27 cellular contexts compared by ENCODE assay signal in the genomic region with DNA sequence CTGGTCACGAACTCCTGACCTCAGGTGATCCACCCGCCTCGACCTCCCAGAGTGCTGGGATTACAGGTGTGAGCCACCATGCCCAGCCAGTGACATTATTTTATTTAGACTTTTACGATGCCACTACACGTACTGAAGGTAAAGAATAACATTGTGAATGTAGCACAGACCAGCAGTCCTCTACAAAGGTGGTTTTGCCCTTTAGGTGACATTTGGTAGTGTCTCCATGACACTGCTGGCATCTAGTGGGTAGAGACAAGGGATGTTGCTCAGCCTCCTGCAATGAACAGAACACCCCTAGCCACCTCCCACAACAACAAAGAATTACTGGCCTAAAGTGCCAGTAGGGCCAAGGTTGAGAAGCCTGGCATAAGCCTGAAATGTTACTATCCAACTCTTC.
DNase-seq lines count a peak whose midpoint lies in the region; ATAC-seq, FAIRE-seq and TF ChIP-seq lines count a peak whose summit lies in the region.
"Had no signal": no experiment of that assay in that cellular context is flagged by ENCODE, and none has a peak within 500 bp of the region (broad histone marks: within the 10 kb centered on the region; RNA-seq: fewer than 3 reads in every experiment).

No MANE protein-coding gene starts in this region.

- H3K36me3 Mint-ChIP-seq in activated CD4-positive, alpha-beta T cell treated with anti-CD3 and anti-CD28 coated beads for 36 hours (ENCODE audit: low read depth): no peaks in the 10 kb centered on the region
- H3K36me3 Mint-ChIP-seq: memory B cell had no signal

- no peak overlapping the region for H3K9ac ChIP-seq in BLaER1 treated with 17β-estradiol and CSF1 and Interleukin-3, amounts not matched to agents 10 nM and 100 nM

- POLR2A ChIA-PET in activated CD4-positive, alpha-beta T cell treated with anti-CD3 and anti-CD28 coated beads for 36 hours (lab: Charles Lee): no interaction called here

- no peaks in the 10 kb centered on the region for H3K27me3 Mint-ChIP-seq in activated CD4-positive, alpha-beta T cell treated with anti-CD3 and anti-CD28 coated beads for 36 hours
- H3K27me3 Mint-ChIP-seq: activated T-cell treated with anti-CD3 and anti-CD28 coated beads, Interleukin-2, amount 50 U/mL, for 24 hours; memory B cell; stimulated activated memory B cell treated with anti-CD40 and anti-IgM and Interleukin-4, amounts not matched to agents 10 μg/mL and 1 μg/mL and 100 μg/mL, for 72 hours had no signal

- no peak for TF ChIP-seq CTCF in BE2C (IDR thresholded peaks at IDR 0.05; ENCODE audit: low read depth, low read length)

- no peaks in the 10 kb centered on the region; a peak in 1 of 22 replicates for H3K27me3 ChIP-seq in BLaER1 treated with 17β-estradiol and CSF1 and Interleukin-3, amounts not matched to agents 10 nM and 100 nM
- H3K27me3 ChIP-seq in small intestine (ENCODE audit: control insufficient read depth in 2 of 2, insufficient read depth in 2 of 2, low read length in 2 of 2) (no peaks in the 10 kb centered on the region), BE2C (no peaks in the 10 kb centered on the region)
- H3K27me3 ChIP-seq: gastroesophageal sphincter, hepatocyte, SJSA1, suprapubic skin, upper lobe of left lung had no signal

- peaks cover 4% of the 10 kb centered on the region for H3K4me1 Mint-ChIP-seq in activated CD4-positive, alpha-beta T cell treated with anti-CD3 and anti-CD28 coated beads for 36 hours

- H3K4me3 ChIP-seq in BLaER1 treated with 17β-estradiol and CSF1 and Interleukin-3, amounts not matched to agents 10 nM and 100 nM: no peak overlapping the region; a peak in 1 of 20 replicates
- H3K4me3 ChIP-seq in small intestine (ENCODE audit: low read depth in 1 of 2, low read length in 2 of 2) (no peak overlapping the region), BE2C (ENCODE audit: low read depth, low read length) (no peak overlapping the region)
- H3K4me3 ChIP-seq: gastroesophageal sphincter, HAP-1, hepatocyte, SJSA1, suprapubic skin, upper lobe of left lung had no signal

- ATAC-seq in activated CD4-positive, alpha-beta T cell treated with anti-CD3 and anti-CD28 coated beads for 36 hours: peak; percentile 79
- ATAC-seq: gastroesophageal sphincter; stimulated activated memory B cell treated with anti-CD40 and anti-IgM and Interleukin-4, amounts not matched to agents 10 μg/mL and 1 μg/mL and 100 μg/mL, for 72 hours had no signal

- H3K27ac ChIP-seq in BLaER1 treated with 17β-estradiol and CSF1 and Interleukin-3, amounts not matched to agents 10 nM and 100 nM: peak overlapping the region in 3 of 11 experiments; percentile 11 to 30 (median 12); a peak in 1 of 22 replicates
- no peak overlapping the region for H3K27ac ChIP-seq in small intestine (ENCODE audit: low read depth in 1 of 2, low read length in 1 of 2)
- H3K27ac ChIP-seq: gastroesophageal sphincter, hepatocyte, HL-60, SJSA1, suprapubic skin, upper lobe of left lung, VCaP had no signal

- no peak overlapping the region for H3K27ac Mint-ChIP-seq in activated CD4-positive, alpha-beta T cell treated with anti-CD3 and anti-CD28 coated beads for 36 hours
- H3K27ac Mint-ChIP-seq: activated CD4-positive, alpha-beta T cell treated with anti-CD3 and anti-CD28 coated beads, Interleukin-2, amount 10 ng/mL, durations not matched to agents 7 days and 5 days; activated T-cell treated with anti-CD3 and anti-CD28 coated beads, Interleukin-2, amount 50 U/mL, for 24 hours; memory B cell had no signal

- H3K9me3 ChIP-seq in BLaER1 treated with 17β-estradiol and CSF1 and Interleukin-3, amounts not matched to agents 10 nM and 100 nM (replicated peaks in 1 of 11): peaks cover 0 to 7% (median 0%) of the 10 kb centered on the region in 11 experiments; a peak in 3 of 22 replicates
- H3K9me3 ChIP-seq in small intestine (ENCODE audit: control insufficient read depth, low read depth) (no peaks in the 10 kb centered on the region), BE2C (no peaks in the 10 kb centered on the region)
- H3K9me3 ChIP-seq: gastroesophageal sphincter, HAP-1, SJSA1, suprapubic skin, upper lobe of left lung had no signal

- WGBS in small intestine, 3 donors: 81 to 95% (median 90%) methylated on average over 5 of the region's 5 CpGs

- no peaks in the 10 kb centered on the region for H3K36me3 ChIP-seq in BLaER1 treated with 17β-estradiol and CSF1 and Interleukin-3, amounts not matched to agents 10 nM and 100 nM
- H3K36me3 ChIP-seq in small intestine (ENCODE audit: control insufficient read depth in 2 of 2, insufficient read depth in 2 of 2, low read length in 2 of 2) (no peaks in the 10 kb centered on the region), BE2C (no peaks in the 10 kb centered on the region)
- H3K36me3 ChIP-seq: SJSA1, suprapubic skin, upper lobe of left lung had no signal

- no peak for FAIRE-seq in small intestine (lab: Jason Lieb, UNC)
- FAIRE-seq: GM12892 had no signal

- CTCF ChIA-PET in activated CD4-positive, alpha-beta T cell treated with anti-CD3 and anti-CD28 coated beads for 36 hours (lab: Charles Lee): interaction anchor here (1.4 to 3.1 kb wide), 2 partner anchors 67 to 96 kb away, joined by 3 to 27 read pairs; no protein-coding TSS in a partner anchor

- in situ Hi-C loops in SK-MEL-5 (cut with HindIII; ENCODE audit: low pct_unique_long_range_greater_than_20kb, low sequenced_read_pairs): no loop called here

- intact Hi-C loops in activated CD4-positive, alpha-beta T cell treated with anti-CD3 and anti-CD28 coated beads for 36 hours (cut with DNase I, micrococcal nuclease): loop anchor here (2.0 kb wide), 3 partner anchors 97 to 165 kb away; a partner anchor contains a TSS

- no peak overlapping the region for H3K4me3 Mint-ChIP-seq in activated CD4-positive, alpha-beta T cell treated with anti-CD3 and anti-CD28 coated beads for 36 hours
- H3K4me3 Mint-ChIP-seq: activated CD4-positive, alpha-beta T cell treated with anti-CD3 and anti-CD28 coated beads, Interleukin-2, amount 10 ng/mL, durations not matched to agents 7 days and 5 days; activated T-cell treated with anti-CD3 and anti-CD28 coated beads, Interleukin-2, amount 50 U/mL, for 24 hours; memory B cell; stimulated activated memory B cell treated with anti-CD40 and anti-IgM and Interleukin-4, amounts not matched to agents 10 μg/mL and 1 μg/mL and 100 μg/mL, for 72 hours had no signal

- H3K9me3 Mint-ChIP-seq in activated CD4-positive, alpha-beta T cell treated with anti-CD3 and anti-CD28 coated beads for 36 hours (ENCODE audit: low read depth): no peaks in the 10 kb centered on the region
- H3K9me3 Mint-ChIP-seq: activated CD4-positive, alpha-beta T cell treated with anti-CD3 and anti-CD28 coated beads, Interleukin-2, amount 10 ng/mL, durations not matched to agents 7 days and 5 days; activated T-cell treated with anti-CD3 and anti-CD28 coated beads, Interleukin-2, amount 50 U/mL, for 24 hours; memory B cell had no signal

- no peaks in the 10 kb centered on the region for H4K20me1 ChIP-seq in BLaER1 treated with 17β-estradiol and CSF1 and Interleukin-3, amounts not matched to agents 10 nM and 100 nM

- H3K4me1 ChIP-seq in BLaER1 treated with 17β-estradiol and CSF1 and Interleukin-3, amounts not matched to agents 10 nM and 100 nM: peaks cover 18 to 31% (median 24%) of the 10 kb centered on the region in 10 experiments
- H3K4me1 ChIP-seq in small intestine (ENCODE audit: control insufficient read depth in 2 of 2, insufficient read depth in 1 of 2, low read depth in 1 of 2, low read length in 1 of 2) (peaks cover 0 to 2% of the 10 kb centered on the region in 2 donors), BE2C (no peaks in the 10 kb centered on the region)
- H3K4me1 ChIP-seq: HAP-1, SJSA1, suprapubic skin, upper lobe of left lung had no signal

- DNase-seq in activated CD4-positive, alpha-beta T cell treated with anti-CD3 and anti-CD28 coated beads for 36 hours: peak; percentile 17
- no peak for DNase-seq in activated CD4-positive, alpha-beta T cell treated with anti-CD3 and anti-CD28 coated beads for 4 hours
- DNase-seq in SK-MEL-5 (ENCODE audit: low read depth, low spot score) (peak; percentile 3), small intestine (peak; percentile 20), BE2C (no peak)
- no peak for DNase-seq in central memory CD4-positive, alpha-beta T cell
- DNase-seq: activated CD4-positive, alpha-beta T cell treated with anti-CD3 and anti-CD28 coated beads, Interleukin-2, amount 10 ng/mL, durations not matched to agents 7 days and 5 days; activated naive CD4-positive, alpha-beta T cell; activated T-cell treated with anti-CD3 and anti-CD28 coated beads, Interleukin-2, amount 50 U/mL, for 24 hours; AML-193; DMS153; NCI-H1417 treated with DMSO at 0.1 percent for 48 hours; NCI-H2081; NCI-H774; T1000 had no signal

- peak overlapping the region; percentile 40 to 71 (median 57); a peak in 21 of 22 replicates for H3K4me2 ChIP-seq in BLaER1 treated with 17β-estradiol and CSF1 and Interleukin-3, amounts not matched to agents 10 nM and 100 nM
- H3K4me2 ChIP-seq: hepatocyte had no signal

Comparison
In these comparisons a context has a peak if more than half of its experiments do, and no peak if none do; other contexts are left out.
1. DNase-seq: peak in activated CD4-positive, alpha-beta T cell treated with anti-CD3 and anti-CD28 coated beads for 36 hours (single experiment), SK-MEL-5 (single experiment) and small intestine (single experiment); none in activated CD4-positive, alpha-beta T cell treated with anti-CD3 and anti-CD28 coated beads for 4 hours (0 of 2), central memory CD4-positive, alpha-beta T cell (single experiment) and BE2C (single experiment).